ENCODE assay signal across 8 cellular contexts in genomic region chr5:88269222-88269771, GRCh38. TPM values are rescaled to one million over a fixed set of nuclear protein-coding genes. Genes with fewer than 3 reads are reported as not detected.
DNase-seq lines count a peak whose midpoint lies in the region; ATAC-seq and TF ChIP-seq lines count a peak whose summit lies in the region.

No MANE protein-coding gene starts in this region.

- H3K4me1 ChIP-seq in thyroid gland, result peaks cover 23 to 26% of the 10 kb centered on the region in 2 donors

- ATAC-seq in GM19372 (IDR thresholded peaks at IDR 0.05; ENCODE audit: low read depth, unreplicated experiment) (peak; percentile 3), HG03378 (IDR thresholded peaks at IDR 0.05; ENCODE audit: unreplicated experiment) (peak; percentile 17)

- peak overlapping the region; percentile 39 to 83 (median 81) for H3K4me3 ChIP-seq in thyroid gland (replicated peaks in 1 of 3)

- H3K9me3 ChIP-seq in thyroid gland, result no peaks in the 10 kb centered on the region

- H3K27me3 ChIP-seq in thyroid gland, result no peaks in the 10 kb centered on the region

- intact Hi-C loops in dendritic cell treated with granulocyte-macrophage colony-stimulating factor and Interleukin-4, amounts not matched to agents 40 ng/mL and 50 ng/mL, for 4 days (cut with micrococcal nuclease), result loop anchor here (10.0 kb wide), 1 partner anchor 406 kb away; no protein-coding TSS in a partner anchor
- intact Hi-C loops in thyroid gland (cut with DNase I), result no loop called here

- H3K27ac ChIP-seq in thyroid gland, result peak overlapping the region; percentile 18 to 74 (median 50)

- no peaks in the 10 kb centered on the region for H3K27me3 Mint-ChIP-seq in dendritic cell treated with granulocyte-macrophage colony-stimulating factor and Interleukin-4, amounts not matched to agents 40 ng/mL and 50 ng/mL, for 4 days

- TF ChIP-seq POLR2A in thyroid gland (IDR thresholded peaks at IDR 0.05), result no peak

- WGBS in thyroid gland, 2 donors, result 6 to 7% methylated on average over 16 of the region's 16 CpGs

- no peaks in the 10 kb centered on the region for H3K9me3 Mint-ChIP-seq in dendritic cell treated with granulocyte-macrophage colony-stimulating factor and Interleukin-4, amounts not matched to agents 40 ng/mL and 50 ng/mL, for 4 days

- peaks cover 35% of the 10 kb centered on the region for H3K4me1 Mint-ChIP-seq in dendritic cell treated with granulocyte-macrophage colony-stimulating factor and Interleukin-4, amounts not matched to agents 40 ng/mL and 50 ng/mL, for 4 days (ENCODE audit: low read depth)

- DNase-seq in DMS 273 (lab: John Stamatoyannopoulos, UW; ENCODE audit: unreplicated experiment), result peak; percentile 72
- peak; percentile 27 for DNase-seq in SKM-1 treated with dmso at 0.1 percent for 144 hours (lab: John Stamatoyannopoulos, UW; ENCODE audit: unreplicated experiment)
- DNase-seq in medulla oblongata (ENCODE audit: extremely low spot score), result peak; percentile 17
- peak; percentile 6 to 7 for DNase-seq in thyroid gland
- DNase-seq in GM19240 (ENCODE audit: insufficient read length, low spot score), result no peak

- TF ChIP-seq CTCF in thyroid gland (IDR thresholded peaks at IDR 0.05), result no peak

- peak overlapping the region; percentile 91 for H3K27ac Mint-ChIP-seq in dendritic cell treated with granulocyte-macrophage colony-stimulating factor and Interleukin-4, amounts not matched to agents 40 ng/mL and 50 ng/mL, for 4 days

- H3K36me3 Mint-ChIP-seq in dendritic cell treated with granulocyte-macrophage colony-stimulating factor and Interleukin-4, amounts not matched to agents 40 ng/mL and 50 ng/mL, for 4 days (ENCODE audit: low read depth), result peaks cover 66% of the 10 kb centered on the region

- H3K36me3 ChIP-seq in thyroid gland, result peaks cover 0 to 3% of the 10 kb centered on the region in 2 donors

- H3K4me3 Mint-ChIP-seq in dendritic cell treated with granulocyte-macrophage colony-stimulating factor and Interleukin-4, amounts not matched to agents 40 ng/mL and 50 ng/mL, for 4 days, result peak overlapping the region; percentile 95

RNA-seq across cellular contexts. Expression of gene TMEM161B, which starts 0.7 kb away (rescaled TPM):
- 10 to 100 TPM; 20.5 to 35.7 (median 24.1) TPM for total RNA-seq in thyroid gland
